Comparison of ENCODE assay signal across 8 cellular contexts in the genomic region with DNA sequence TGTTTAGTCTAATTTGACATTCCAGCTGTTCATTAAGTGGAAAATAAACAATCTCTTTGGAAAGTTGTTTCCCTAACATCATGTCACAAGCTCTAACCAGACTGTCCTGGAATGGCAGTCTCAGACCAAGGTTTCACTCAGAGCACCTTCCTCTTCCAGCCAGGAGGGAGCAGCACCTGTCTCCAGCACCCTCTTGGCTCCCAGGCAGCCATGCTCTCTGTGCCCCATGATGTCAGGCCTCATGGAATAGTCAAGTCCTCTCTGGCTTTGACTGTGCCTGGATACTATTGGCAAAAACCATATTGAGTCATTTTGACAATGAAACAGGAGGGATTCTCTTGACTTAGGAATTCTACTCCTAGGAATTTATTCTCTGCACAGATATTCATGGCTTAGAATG.
A peak's percentile ranks its signal among the peaks of the same experiment; 100 is the strongest.
DNase-seq lines count a peak whose midpoint lies in the region; ATAC-seq and TF ChIP-seq lines count a peak whose summit lies in the region.

No MANE protein-coding gene starts in this region.

- TF ChIP-seq CTCF in fibroblast of mammary gland (conservative IDR thresholded peaks at IDR 0.05; ENCODE audit: control insufficient read depth, insufficient read depth, low read depth, low read length) = peak; percentile 33

- no peak overlapping the region for H3K27ac Mint-ChIP-seq in immature natural killer cell

- no peak overlapping the region for H3K4me3 Mint-ChIP-seq in immature natural killer cell

- H3K9me3 Mint-ChIP-seq in immature natural killer cell = peaks cover 0 to 12% (median 2%) of the 10 kb centered on the region in 6 donors

- H3K36me3 Mint-ChIP-seq in immature natural killer cell = no peaks in the 10 kb centered on the region

- no peak overlapping the region for H3K4me3 ChIP-seq in fibroblast of mammary gland (ENCODE audit: control insufficient read depth, low read depth, low read length)

- no peaks in the 10 kb centered on the region for H3K4me1 Mint-ChIP-seq in immature natural killer cell

- DNase-seq in 8988T (peak; percentile 28), NCI-H748 treated with DMSO at 0.1 percent for 48 hours (lab: John Stamatoyannopoulos, UW) (peak; percentile 13), fibroblast of mammary gland (ENCODE audit: low read depth) (peak; percentile 49), inferior parietal cortex (ENCODE audit: extremely low spot score) (no peak), anterior cingulate cortex (lab: John Stamatoyannopoulos, UW) (no peak), immature natural killer cell (no peak)

- no peaks in the 10 kb centered on the region for H3K27me3 Mint-ChIP-seq in immature natural killer cell (ENCODE audit: low read depth in 3 of 3)

- ATAC-seq in GM18909 (IDR thresholded peaks at IDR 0.05; ENCODE audit: poor library complexity, unreplicated experiment) = peak; percentile 65
- no peak for ATAC-seq in GM18520 (IDR thresholded peaks at IDR 0.05; ENCODE audit: unreplicated experiment)

Comparison
In these comparisons a context has a peak if more than half of its experiments do, and no peak if none do; other contexts are left out.
1. DNase-seq: peak in 8988T (single experiment), NCI-H748 treated with DMSO at 0.1 percent for 48 hours (single experiment) and fibroblast of mammary gland (single experiment); none in inferior parietal cortex (single experiment), anterior cingulate cortex (0 of 58) and immature natural killer cell (0 of 3).